13 cellular contexts compared by ENCODE assay signal in the genomic region with DNA sequence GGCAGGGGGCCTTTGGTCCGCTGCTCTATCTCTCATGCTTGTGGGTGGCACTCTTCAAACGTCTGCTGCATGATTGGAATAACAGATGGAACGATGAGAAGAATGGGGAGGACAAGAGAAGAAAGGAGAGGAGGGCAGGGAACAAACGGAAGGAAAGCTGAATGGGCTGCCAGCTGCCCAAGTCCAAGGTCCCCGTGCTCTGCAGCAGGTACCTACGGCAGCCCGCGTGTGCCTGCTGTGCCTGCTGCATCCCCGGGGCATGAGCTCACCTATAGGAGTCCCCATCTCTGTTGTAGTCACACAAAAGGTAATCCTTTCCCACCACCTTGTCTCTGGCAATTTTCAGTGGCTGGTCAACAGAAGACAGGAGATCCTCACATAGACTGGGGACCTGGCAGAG.
A peak's percentile ranks its signal among the peaks of the same experiment; 100 is the strongest.
DNase-seq lines count a peak whose midpoint lies in the region; TF ChIP-seq lines count a peak whose summit lies in the region.
"Had no signal": no experiment of that assay in that cellular context is flagged by ENCODE, and none has a peak within 500 bp of the region (broad histone marks: within the 10 kb centered on the region; RNA-seq: fewer than 3 reads in every experiment).

No MANE protein-coding gene starts in this region.

- no peaks in the 10 kb centered on the region for H3K9me3 Mint-ChIP-seq in IgD-negative memory B cell
- H3K9me3 Mint-ChIP-seq in activated T-helper 1 cell treated with anti-CD3 and anti-CD28 coated beads, Interleukin-12 subunit alpha, Interleukin-12 subunit beta, Interleukin-2, Interleukin-4 antibody, amounts not matched to agents 30 ng/mL and 10 ng/mL and 1 ng/mL, durations not matched to agents 14 hours and 24 hours and 36 hours, result no peaks in the 10 kb centered on the region
- H3K9me3 Mint-ChIP-seq: activated B cell treated with CpG ODN at 0.5 μM for 24 hours, H9 had no signal

- no peaks in the 10 kb centered on the region for H3K27me3 Mint-ChIP-seq in IgD-negative memory B cell
- H3K27me3 Mint-ChIP-seq in activated T-helper 1 cell treated with anti-CD3 and anti-CD28 coated beads, Interleukin-12 subunit alpha, Interleukin-12 subunit beta, Interleukin-2, Interleukin-4 antibody, amounts not matched to agents 30 ng/mL and 10 ng/mL and 1 ng/mL, durations not matched to agents 14 hours and 24 hours and 36 hours (ENCODE audit: insufficient read depth), result no peaks in the 10 kb centered on the region
- H3K27me3 Mint-ChIP-seq: activated B cell treated with CpG ODN at 0.5 μM for 24 hours had no signal

- H3K9ac ChIP-seq in duodenal mucosa (ENCODE audit: low read depth in 1 of 2, low read length in 2 of 2), result peak overlapping the region; percentile 13 to 60

- peaks cover 16 to 22% of the 10 kb centered on the region in 2 donors for H3K36me3 ChIP-seq in duodenal mucosa (ENCODE audit: control insufficient read depth in 1 of 2, insufficient read depth in 2 of 2, low read length in 2 of 2)
- H3K36me3 ChIP-seq in muscle layer of duodenum (ENCODE audit: control insufficient read depth in 1 of 2, insufficient read depth in 2 of 2, low read length in 2 of 2), result peaks cover 13 to 17% of the 10 kb centered on the region in 2 donors
- H3K36me3 ChIP-seq in thyroid gland, result peaks cover 10% of the 10 kb centered on the region in 2 donors
- H3K36me3 ChIP-seq: pancreas had no signal

- no peaks in the 10 kb centered on the region for H3K36me3 Mint-ChIP-seq in IgD-negative memory B cell
- peaks cover 24% of the 10 kb centered on the region for H3K36me3 Mint-ChIP-seq in activated T-helper 1 cell treated with anti-CD3 and anti-CD28 coated beads, Interleukin-12 subunit alpha, Interleukin-12 subunit beta, Interleukin-2, Interleukin-4 antibody, amounts not matched to agents 30 ng/mL and 10 ng/mL and 1 ng/mL, durations not matched to agents 14 hours and 24 hours and 36 hours (ENCODE audit: low read depth)

- H3K4me3 ChIP-seq in duodenal mucosa (ENCODE audit: low read depth in 1 of 2, low read length in 2 of 2) (peak overlapping the region; percentile 11 to 37), muscle layer of duodenum (ENCODE audit: low read depth in 1 of 2, low read length in 2 of 2) (no peak overlapping the region), thyroid gland (replicated peaks in 1 of 3) (no peak overlapping the region)
- H3K4me3 ChIP-seq: pancreas, SJSA1 had no signal

- no peaks in the 10 kb centered on the region for H3K9me3 ChIP-seq in duodenal mucosa (ENCODE audit: control insufficient read depth in 1 of 2, low read length in 2 of 2)
- H3K9me3 ChIP-seq in muscle layer of duodenum (ENCODE audit: control insufficient read depth in 1 of 2, low read length in 2 of 2), result no peaks in the 10 kb centered on the region
- H3K9me3 ChIP-seq in thyroid gland, result no peaks in the 10 kb centered on the region
- H3K9me3 ChIP-seq: pancreas, SJSA1 had no signal

- no peak for TF ChIP-seq CTCF in thyroid gland (IDR thresholded peaks at IDR 0.05)

- WGBS in thyroid gland, 2 donors, result 87 to 90% methylated on average over 9 of the region's 9 CpGs

- intact Hi-C loops in thyroid gland (cut with DNase I), result loop anchor here (5.0 kb wide), 1 partner anchor 267 kb away; no protein-coding TSS in a partner anchor
- intact Hi-C loops in activated T-helper 1 cell treated with anti-CD3 and anti-CD28 coated beads, Interleukin-12 subunit alpha, Interleukin-12 subunit beta, Interleukin-2, Interleukin-4 antibody, amounts not matched to agents 30 ng/mL and 10 ng/mL and 1 ng/mL, durations not matched to agents 14 hours and 24 hours and 36 hours (cut with micrococcal nuclease), result no loop called here

- H3K4me3 Mint-ChIP-seq in IgD-negative memory B cell, result no peak overlapping the region
- H3K4me3 Mint-ChIP-seq in activated T-helper 1 cell treated with anti-CD3 and anti-CD28 coated beads, Interleukin-12 subunit alpha, Interleukin-12 subunit beta, Interleukin-2, Interleukin-4 antibody, amounts not matched to agents 30 ng/mL and 10 ng/mL and 1 ng/mL, durations not matched to agents 14 hours and 24 hours and 36 hours, result no peak overlapping the region
- H3K4me3 Mint-ChIP-seq: activated B cell treated with CpG ODN at 0.5 μM for 24 hours, H9 had no signal

- DNase-seq in thyroid gland (no peak), medulla oblongata (ENCODE audit: extremely low spot score) (no peak), NCI-H1930 (lab: John Stamatoyannopoulos, UW) (no peak)
- no peak for DNase-seq in activated T-helper 1 cell treated with anti-CD3 and anti-CD28 coated beads, Interleukin-12 subunit alpha, Interleukin-12 subunit beta, Interleukin-2, Interleukin-4 antibody, amounts not matched to agents 30 ng/mL and 10 ng/mL and 1 ng/mL, durations not matched to agents 14 hours and 24 hours and 36 hours (ENCODE audit: low spot score)
- DNase-seq: activated B cell treated with CpG ODN at 0.5 μM for 24 hours, H9, MV-4-11, NCI-H2171 treated with DMSO at 0.1 percent for 48 hours had no signal

- H3K27me3 ChIP-seq in duodenal mucosa (ENCODE audit: control insufficient read depth in 1 of 2, insufficient read depth in 2 of 2, low read length in 2 of 2) (no peaks in the 10 kb centered on the region), muscle layer of duodenum (ENCODE audit: low read depth, low read length) (no peaks in the 10 kb centered on the region), thyroid gland (no peaks in the 10 kb centered on the region)
- H3K27me3 ChIP-seq: pancreas, SJSA1 had no signal

- H3K27ac ChIP-seq in duodenal mucosa (ENCODE audit: low read depth, low read length), result peak overlapping the region; percentile 72
- H3K27ac ChIP-seq in muscle layer of duodenum (ENCODE audit: low read length), result peak overlapping the region; percentile 84
- H3K27ac ChIP-seq in thyroid gland, result peak overlapping the region in 2 of 3 donors; percentile 54 to 79
- H3K27ac ChIP-seq: SJSA1 had no signal

- peaks cover 7 to 33% (median 21%) of the 10 kb centered on the region in 3 donors for H3K4me1 Mint-ChIP-seq in IgD-negative memory B cell
- H3K4me1 Mint-ChIP-seq in activated T-helper 1 cell treated with anti-CD3 and anti-CD28 coated beads, Interleukin-12 subunit alpha, Interleukin-12 subunit beta, Interleukin-2, Interleukin-4 antibody, amounts not matched to agents 30 ng/mL and 10 ng/mL and 1 ng/mL, durations not matched to agents 14 hours and 24 hours and 36 hours (ENCODE audit: low read depth), result peaks cover 26% of the 10 kb centered on the region
- H3K4me1 Mint-ChIP-seq: H9 had no signal

- no peak for TF ChIP-seq POLR2A in thyroid gland (IDR thresholded peaks at IDR 0.05)

- peak overlapping the region; percentile 13 to 68 (median 22) for H3K27ac Mint-ChIP-seq in IgD-negative memory B cell
- no peak overlapping the region for H3K27ac Mint-ChIP-seq in activated T-helper 1 cell treated with anti-CD3 and anti-CD28 coated beads, Interleukin-12 subunit alpha, Interleukin-12 subunit beta, Interleukin-2, Interleukin-4 antibody, amounts not matched to agents 30 ng/mL and 10 ng/mL and 1 ng/mL, durations not matched to agents 14 hours and 24 hours and 36 hours
- H3K27ac Mint-ChIP-seq: activated B cell treated with CpG ODN at 0.5 μM for 24 hours had no signal

- peaks cover 57 to 60% of the 10 kb centered on the region in 2 donors for H3K4me1 ChIP-seq in duodenal mucosa (ENCODE audit: control insufficient read depth in 1 of 2, insufficient read depth in 2 of 2, low read length in 2 of 2)
- peaks cover 32 to 49% of the 10 kb centered on the region in 2 donors for H3K4me1 ChIP-seq in muscle layer of duodenum (ENCODE audit: control insufficient read depth in 1 of 2, insufficient read depth in 2 of 2, low read length in 2 of 2)
- H3K4me1 ChIP-seq in thyroid gland, result peaks cover 17 to 30% of the 10 kb centered on the region in 2 donors

Comparison
In these comparisons a context has a peak if more than half of its experiments do, and no peak if none do; other contexts are left out.
1. H3K4me3 ChIP-seq: peak in duodenal mucosa (2 of 2); none in muscle layer of duodenum (0 of 2) and thyroid gland (0 of 3).
2. Peak in every context shown above with its lines, with median percentiles within 50 percentile points of each other: H3K27ac ChIP-seq.